1 cellular context compared by ENCODE assay signal in the genomic region with DNA sequence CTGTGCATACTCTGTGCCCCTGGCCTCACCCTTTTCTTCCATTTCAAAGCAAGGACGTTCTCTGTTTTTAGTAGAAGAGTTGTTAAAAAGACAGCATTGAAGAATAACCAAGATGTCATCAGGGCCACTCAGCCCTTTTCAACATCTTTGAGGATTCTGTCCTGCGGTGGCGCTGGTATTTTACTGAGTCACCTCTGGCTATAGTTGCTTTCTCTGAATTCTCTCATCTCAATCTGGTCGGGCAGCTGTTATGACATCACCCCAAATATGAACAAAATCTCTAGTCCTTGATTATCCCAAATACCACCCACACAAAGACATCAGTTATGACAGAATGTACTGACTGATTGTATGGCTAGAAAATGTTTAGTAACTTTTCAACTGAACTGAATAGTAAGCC.
TF ChIP-seq lines count a peak whose summit lies in the region.

No MANE protein-coding gene starts in this region.

TF ChIP-seq in GM23338, 12 proteins besides CTCF, POLR2A, EP300 and RAD21 (continued from another document):
- no peak for TF ChIP-seq ZNF462 (CRISPR knock-in tag; IDR thresholded peaks at IDR 0.05)
- no peak for TF ChIP-seq EZH2phosphoT487 (IDR thresholded peaks at IDR 0.05; ENCODE audit: unreplicated experiment)
- TF ChIP-seq, protein P1, sequence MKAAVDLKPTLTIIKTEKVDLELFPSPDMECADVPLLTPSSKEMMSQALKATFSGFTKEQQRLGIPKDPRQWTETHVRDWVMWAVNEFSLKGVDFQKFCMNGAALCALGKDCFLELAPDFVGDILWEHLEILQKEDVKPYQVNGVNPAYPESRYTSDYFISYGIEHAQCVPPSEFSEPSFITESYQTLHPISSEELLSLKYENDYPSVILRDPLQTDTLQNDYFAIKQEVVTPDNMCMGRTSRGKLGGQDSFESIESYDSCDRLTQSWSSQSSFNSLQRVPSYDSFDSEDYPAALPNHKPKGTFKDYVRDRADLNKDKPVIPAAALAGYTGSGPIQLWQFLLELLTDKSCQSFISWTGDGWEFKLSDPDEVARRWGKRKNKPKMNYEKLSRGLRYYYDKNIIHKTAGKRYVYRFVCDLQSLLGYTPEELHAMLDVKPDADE (IDR thresholded peaks at IDR 0.05), result no peak
- no peak for TF ChIP-seq ZNF114 (CRISPR knock-in tag; IDR thresholded peaks at IDR 0.05)
